ENCODE assay signal across 9 cellular contexts in the genomic region with DNA sequence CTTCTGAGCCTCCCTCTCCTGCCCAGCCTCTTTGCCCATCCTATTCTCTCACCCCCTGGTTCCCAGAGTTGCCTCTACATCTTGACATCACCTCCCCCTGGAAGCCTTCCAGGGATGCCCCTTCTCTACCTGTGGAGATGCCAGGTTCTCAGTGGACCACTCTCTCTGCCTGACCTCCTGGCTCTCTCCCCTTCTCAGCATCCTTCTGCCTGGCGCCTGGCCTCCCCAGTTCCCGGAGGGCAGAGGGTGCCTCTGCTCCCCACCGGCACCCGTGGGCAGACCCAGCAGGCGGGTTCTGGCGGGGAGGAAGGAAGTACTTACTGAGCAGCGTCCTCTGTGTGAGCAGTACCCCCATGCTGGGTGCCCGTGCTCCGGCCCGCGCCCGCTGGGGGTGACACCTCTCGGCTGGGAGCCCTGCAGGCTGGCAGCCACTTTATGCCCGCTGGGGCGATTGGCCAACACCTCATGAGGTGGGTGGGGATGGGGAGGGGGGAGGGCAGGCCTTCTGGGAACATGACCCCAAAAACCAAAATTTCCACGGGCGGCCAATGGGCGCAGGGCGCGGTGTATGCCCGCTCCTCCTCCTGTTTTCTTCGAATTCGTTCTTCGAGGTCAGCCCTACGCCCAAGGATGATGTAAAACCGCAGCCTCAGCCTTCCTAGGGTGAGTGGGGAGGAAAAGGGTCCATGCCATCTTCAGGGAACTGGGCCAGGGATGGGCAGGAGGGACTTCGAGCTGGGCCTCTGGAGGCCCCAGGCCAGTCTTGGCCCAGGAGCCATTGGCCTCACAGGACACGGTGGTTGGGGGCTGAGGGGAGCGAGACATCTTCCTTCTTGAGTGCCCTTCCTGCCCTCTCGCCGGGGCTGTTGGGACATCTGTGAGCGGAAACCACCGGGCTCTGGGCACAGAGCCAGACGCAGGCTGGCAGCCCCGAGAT. TPM values are rescaled to one million over a fixed set of nuclear protein-coding genes. Genes with fewer than 3 reads are reported as not detected.
DNase-seq lines count a peak whose midpoint lies in the region; ATAC-seq, FAIRE-seq and TF ChIP-seq lines count a peak whose summit lies in the region.
"Had no signal": no experiment of that assay in that cellular context is flagged by ENCODE, and none has a peak within 500 bp of the region (broad histone marks: within the 10 kb centered on the region; RNA-seq: fewer than 3 reads in every experiment).

Gene OSM, minus strand, starts transcription at position 407 of the 937 bp plus-strand sequence. Its CDS starts 52 bp downstream, at position 355.

- H4K8ac ChIP-seq in H1 (ENCODE audit: extremely low read depth, insufficient read depth, low read length) = peak within 1 kb of the TSS; percentile 29; the same call in 1 of the 2 replicates

- 83% methylated on average over 24 of the region's 35 CpGs; no CpG with 5 or more reads in 1 of the 2 experiments for WGBS in H1 (ENCODE audit: extremely low coverage in 1 of 2, insufficient coverage in 1 of 2, insufficient read length in 1 of 2, insufficient replicate concordance in 2 of 2, low coverage in 1 of 2, low lambda C conversion rate in 2 of 2, missing lambda C conversion rate in 1 of 2), 2 experiments

- intact Hi-C loops in MCF 10A (cut with micrococcal nuclease) = no loop called here

- TF ChIP-seq CTCF in H1 (IDR thresholded peaks at IDR 0.05; ENCODE audit: control extremely low read depth in 1 of 3, insufficient read depth in 1 of 3, low read depth in 1 of 3, low read length in 3 of 3) = no peak
- TF ChIP-seq CTCF in MCF 10A (IDR thresholded peaks at IDR 0.05; ENCODE audit: unreplicated experiment) = no peak

- no peak within 1 kb of the TSS; the same call in 1 of the 2 replicates for H3K18ac ChIP-seq in H1 (ENCODE audit: extremely low read depth, low read length)

- ATAC-seq in HG02610 (IDR thresholded peaks at IDR 0.05; ENCODE audit: unreplicated experiment) = peak; percentile 3

- H3K56ac ChIP-seq in H1 (replicated peaks; ENCODE audit: insufficient read length, low read depth, low read length) = no peak within 1 kb of the TSS

- no peak for TF ChIP-seq EP300 in H1 (IDR thresholded peaks at IDR 0.05; ENCODE audit: borderline replicate concordance in 1 of 2, low read depth in 2 of 2, low read length in 2 of 2)

- H3K79me2 ChIP-seq in H1 (ENCODE audit: control insufficient read depth in 1 of 2, insufficient read depth in 2 of 2, low read length in 2 of 2) = no peaks in the 10 kb centered on the region

- no peak within 1 kb of the TSS for H3K4me3 Mint-ChIP-seq in MCF 10A (ENCODE audit: unreplicated experiment)

- no peak within 1 kb of the TSS for H3K4me2 ChIP-seq in H1 (ENCODE audit: insufficient read depth in 1 of 2, low read depth in 2 of 2, low read length in 2 of 2)

- no peak for FAIRE-seq in H1 (lab: Jason Lieb, UNC)

- H3K9me3 ChIP-seq in H1 (ENCODE audit: insufficient read depth in 2 of 2, low read depth in 1 of 2, low read length in 1 of 2) = no peaks in the 10 kb centered on the region
- no peaks in the 10 kb centered on the region for H3K9me3 ChIP-seq in SJCRH30 (replicated peaks)

- H3K4me3 ChIP-seq in H1 (ENCODE audit: extremely low read depth in 1 of 4, insufficient read depth in 2 of 4, low read depth in 3 of 4, low read length in 4 of 4) = no peak within 1 kb of the TSS
- H3K4me3 ChIP-seq in SJCRH30 = no peak within 1 kb of the TSS

- no peaks in the 10 kb centered on the region; a peak in 2 of 7 replicates for H3K27me3 ChIP-seq in H1 (replicated peaks in 1 of 4; ENCODE audit: control insufficient read depth in 3 of 4, extremely low read depth in 1 of 4, insufficient read depth in 3 of 4, low read length in 3 of 4)
- no peaks in the 10 kb centered on the region for H3K27me3 ChIP-seq in SJCRH30

- CTCF ChIA-PET in H1 (lab: Charles Lee; ENCODE audit: partially characterized antibody) = interaction anchor here (1.6 to 2.6 kb wide), 2 partner anchors 21 to 57 kb away, joined by 4 to 12 read pairs; no protein-coding TSS in a partner anchor
- CTCF ChIA-PET in MCF 10A (lab: Yijun Ruan, JAX) = interaction anchor here (0.8 kb wide), 1 partner anchor 158 kb away, joined by 3 read pairs; no protein-coding TSS in a partner anchor

- no peak within 1 kb of the TSS for H3K27ac Mint-ChIP-seq in MCF 10A (ENCODE audit: low read depth, unreplicated experiment)

- H3K4me1 ChIP-seq in H1 (replicated peaks in 1 of 4; ENCODE audit: control insufficient read depth in 3 of 4, insufficient read depth in 4 of 4, low read length in 3 of 4) (peaks cover 0 to 2% (median under 1%) of the 10 kb centered on the region in 4 experiments; a peak in 1 of 7 replicates), SJCRH30 (no peaks in the 10 kb centered on the region)

- TF ChIP-seq POLR2A in H1 (IDR thresholded peaks at IDR 0.05; ENCODE audit: control extremely low read depth in 1 of 2, low read depth in 2 of 2, low read length in 2 of 2) = no peak

- H2BK20ac ChIP-seq in H1 (ENCODE audit: low read length) = no peak within 1 kb of the TSS

- H2AFZ ChIP-seq in H1 (ENCODE audit: low read length) = no peak within 1 kb of the TSS

- BruUV-seq in MCF 10A (replicated peaks; lab: Mats Ljungman, UMichigan) = no TSS peak

- no peak within 1 kb of the TSS for H2AK5ac ChIP-seq in H1 (ENCODE audit: low read depth, low read length)

- H3K9me3 Mint-ChIP-seq in MCF 10A (ENCODE audit: unreplicated experiment) = no peaks in the 10 kb centered on the region

- no peak within 1 kb of the TSS for H3K27ac ChIP-seq in H1 (ENCODE audit: low read depth, low read length)
- H3K27ac ChIP-seq in SJCRH30 = no peak within 1 kb of the TSS

- peak; percentile 68 for DNase-seq in activated CD4-positive, CD25-positive, alpha-beta regulatory T cell treated with anti-CD3 and anti-CD28 coated beads, Interleukin-2, amount 50 U/mL, for 72 hours
- no peak for DNase-seq in H1 (ENCODE audit: low read depth in 1 of 2, low spot score in 2 of 2)
- peak; percentile 86 for DNase-seq in stimulated activated CD4-positive, alpha-beta T cell treated with anti-CD3 and anti-CD28 coated beads, Interleukin-15, amount 100 ng/mL, for 24 hours
- no peak for DNase-seq in SJCRH30
- no peak for DNase-seq in HCEC 1CT
- DNase-seq in HT-29 (ENCODE audit: low spot score) = no peak
- no peak for DNase-seq in MCF 10A (ENCODE audit: unreplicated experiment)

- H3K4me1 Mint-ChIP-seq in MCF 10A (ENCODE audit: insufficient read depth, unreplicated experiment) = peaks cover 6% of the 10 kb centered on the region

- H2BK5ac ChIP-seq in H1 (ENCODE audit: low read depth, low read length) = no peak within 1 kb of the TSS

- no peak within 1 kb of the TSS for H2BK120ac ChIP-seq in H1 (replicated peaks; ENCODE audit: low read depth, low read length)

- H3K79me1 ChIP-seq in H1 (ENCODE audit: low read depth, low read length) = no peaks in the 10 kb centered on the region

- no peaks in the 10 kb centered on the region for H3K36me3 Mint-ChIP-seq in MCF 10A (ENCODE audit: insufficient read depth, unreplicated experiment)

- no peak for TF ChIP-seq RAD21 in H1 (IDR thresholded peaks at IDR 0.05 in 1 of 2, conservative IDR thresholded peaks at IDR 0.05 in 1 of 2; ENCODE audit: low read depth in 2 of 2, low read length in 2 of 2)

- no peaks in the 10 kb centered on the region for H4K20me1 ChIP-seq in H1 (replicated peaks in 1 of 2; ENCODE audit: control insufficient read depth in 1 of 2, insufficient read depth in 2 of 2, low read length in 2 of 2)

- H2BK15ac ChIP-seq in H1 (ENCODE audit: low read length) = no peak within 1 kb of the TSS

- POLR2A ChIA-PET in H1 (lab: Charles Lee; ENCODE audit: partially characterized antibody) (no interaction called here), MCF 10A (lab: Yijun Ruan, JAX) (no interaction called here)

- H3K23me2 ChIP-seq in H1 (ENCODE audit: low read depth, low read length) = no peaks in the 10 kb centered on the region

- H4K5ac ChIP-seq in H1 (ENCODE audit: insufficient read length, low read depth, low read length) = no peak within 1 kb of the TSS

- H3K36me3 ChIP-seq in H1 (ENCODE audit: control insufficient read depth in 2 of 4, insufficient read depth in 4 of 4, low read length in 3 of 4) (no peaks in the 10 kb centered on the region), SJCRH30 (no peaks in the 10 kb centered on the region)

- H3K4ac ChIP-seq in H1 (replicated peaks; ENCODE audit: insufficient read length, low read depth, low read length) = no peak within 1 kb of the TSS

- H4K91ac ChIP-seq in H1 (replicated peaks; ENCODE audit: insufficient read length, low read length) = no peak within 1 kb of the TSS

- H2BK12ac ChIP-seq in H1 (ENCODE audit: low read depth, low read length) = peak within 1 kb of the TSS; percentile 50; the same call in 1 of the 2 replicates

- H3K23ac ChIP-seq in H1 (ENCODE audit: insufficient read length) = no peak within 1 kb of the TSS

- H3K9ac ChIP-seq in H1 (replicated peaks in 1 of 4; ENCODE audit: extremely low read depth in 1 of 4, low read depth in 3 of 4, low read length in 3 of 4) = no peak within 1 kb of the TSS; a peak in 1 of 7 replicates

- H3K14ac ChIP-seq in H1 (ENCODE audit: insufficient read length) = no peak within 1 kb of the TSS

- H3K27me3 Mint-ChIP-seq in MCF 10A (ENCODE audit: insufficient read depth, unreplicated experiment) = no peaks in the 10 kb centered on the region

TF ChIP-seq in H1, 55 proteins besides CTCF, POLR2A, EP300 and RAD21 (continues in another document):
- TF ChIP-seq KDM5A (IDR thresholded peaks at IDR 0.05; ENCODE audit: low read length) = no peak

RNA-seq across cellular contexts. Expression of gene OSM, which starts in this region (rescaled TPM):
- total RNA-seq in H1 (2021; fragmentation: NEBNext Ultra II Directional; extraction: Animal tissue kit (Norgen Biotek cat#: 25700)) = not detected in 2 replicates
- not detected in 2 replicates for polyA plus RNA-seq in H1 (2011; rRNA removed)
- not detected for polyA plus RNA-seq in H1 (2011; cell fraction: cytosol; rRNA removed)
- not detected for polyA plus RNA-seq in H1 (2011; cell fraction: nucleus; rRNA removed)
- polyA plus RNA-seq in H1 (2012, experiment 1 of 2) = not detected in 4 replicates
- polyA plus RNA-seq in H1 (2012, experiment 2 of 2) = not detected
- not detected for polyA plus RNA-seq in H1 (2013, experiment 1 of 2)
- polyA plus RNA-seq in H1 (2013, experiment 2 of 2) = not detected
- polyA minus RNA-seq in H1 (2011; rRNA and poly(A)+ RNA removed) = not detected in 2 replicates
- polyA minus RNA-seq in H1 (2011; cell fraction: cytosol; rRNA and poly(A)+ RNA removed) = not detected
- polyA minus RNA-seq in H1 (2011; cell fraction: nucleus; rRNA and poly(A)+ RNA removed) = not detected
- not detected in 2 replicates for total RNA-seq in SJCRH30 (2014; rRNA removed; shearing (Covaris generic))
- not detected in 2 replicates for total RNA-seq in HT-29 (2014; rRNA removed; shearing (Covaris generic))
- not detected in 2 replicates for total RNA-seq in MCF 10A (2022)
- total RNA-seq: RPMI7951 had no signal

Comparison
In these comparisons a context has a peak if more than half of its experiments do, and no peak if none do; other contexts are left out.
1. DNase-seq: peak in activated CD4-positive, CD25-positive, alpha-beta regulatory T cell treated with anti-CD3 and anti-CD28 coated beads, Interleukin-2, amount 50 U/mL, for 72 hours (single experiment) and stimulated activated CD4-positive, alpha-beta T cell treated with anti-CD3 and anti-CD28 coated beads, Interleukin-15, amount 100 ng/mL, for 24 hours (single experiment); none in H1 (0 of 2), SJCRH30 (0 of 2), HCEC 1CT (single experiment), HT-29 (single experiment) and MCF 10A (single experiment).